Comparison of ENCODE assay signal across 1 cellular context in the genomic region with DNA sequence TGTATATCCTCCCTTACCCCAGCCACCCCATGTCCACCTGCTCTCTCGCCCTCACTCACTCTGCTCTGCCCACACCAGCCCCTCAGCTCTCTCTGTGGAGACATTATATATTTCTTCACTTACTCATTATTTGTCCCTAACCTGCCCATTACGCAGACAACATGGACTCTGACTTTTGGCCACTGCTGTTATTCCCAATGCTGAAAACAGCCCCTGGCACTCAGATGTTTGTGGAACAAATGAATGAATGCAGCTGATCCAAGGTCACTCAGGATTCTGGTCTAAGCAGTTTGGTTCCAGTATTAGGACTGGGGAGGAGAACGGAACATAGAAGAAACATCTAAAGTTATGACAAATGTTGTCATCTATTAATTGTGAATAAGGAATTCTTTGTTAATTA.
TF ChIP-seq lines count a peak whose summit lies in the region.

No MANE protein-coding gene starts in this region.

TF ChIP-seq in H1, 55 proteins besides CTCF, POLR2A, EP300 and RAD21:
- TF ChIP-seq MAFK (IDR thresholded peaks at IDR 0.05; ENCODE audit: low read depth, low read length): no peak
- no peak for TF ChIP-seq RXRA (IDR thresholded peaks at IDR 0.05; ENCODE audit: insufficient read depth, low read depth, low read length)
- TF ChIP-seq RBBP5 (IDR thresholded peaks at IDR 0.05; ENCODE audit: borderline replicate concordance, low read depth, low read length): no peak
- no peak for TF ChIP-seq TAF7 (optimal IDR thresholded peaks at IDR 0.05; ENCODE audit: borderline replicate concordance, low read depth, low read length)
